Comparison of ENCODE assay signal across 8 cellular contexts in the genomic region with DNA sequence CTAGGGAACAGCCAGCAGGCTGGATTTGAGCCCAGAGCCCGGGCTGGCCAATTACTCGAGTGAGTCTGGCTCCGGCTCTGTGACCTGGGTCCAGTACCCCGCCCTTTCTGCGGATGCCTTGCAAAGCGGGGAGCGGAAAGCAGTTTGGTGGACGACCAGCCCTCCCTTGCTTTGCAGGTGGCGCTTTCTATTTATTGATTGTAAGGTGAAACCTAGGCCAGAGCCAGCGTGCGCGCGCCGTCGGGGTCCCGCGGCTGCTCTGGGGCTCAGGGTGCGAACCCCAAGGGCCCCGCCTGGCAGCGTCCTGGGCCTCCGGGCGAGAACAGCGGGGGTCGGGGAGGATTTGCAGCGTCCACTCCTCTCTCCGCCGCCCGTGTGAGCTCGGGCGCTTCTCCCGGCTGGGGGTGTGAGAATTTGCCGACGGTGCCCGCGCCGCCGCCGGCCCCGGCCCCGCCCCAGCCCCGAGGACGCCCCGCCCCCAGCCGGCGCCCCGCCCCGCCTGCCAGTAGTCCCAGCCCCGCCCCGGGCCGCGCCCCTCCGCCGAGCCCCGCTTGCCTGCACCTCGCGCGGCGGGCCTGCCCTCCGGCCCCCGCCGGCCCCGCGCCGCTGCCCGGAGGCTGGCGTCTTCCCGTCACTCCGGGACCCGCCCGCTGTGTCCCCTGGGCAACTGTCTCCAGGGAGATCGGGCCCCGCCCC. TPM values are rescaled to one million over a fixed set of nuclear protein-coding genes. Genes with fewer than 3 reads are reported as not detected.
DNase-seq lines count a peak whose midpoint lies in the region; ATAC-seq and TF ChIP-seq lines count a peak whose summit lies in the region.

No MANE protein-coding gene starts in this region.

- peak; percentile 74 for DNase-seq in NCI-H2227 treated with DMSO at 0.1 percent for 48 hours (lab: John Stamatoyannopoulos, UW)
- peak; percentile 87 for DNase-seq in activated CD8-positive, alpha-beta T cell treated with anti-CD3 and anti-CD28 coated beads, Interleukin-2, amount 10 ng/mL, durations not matched to agents 7 days and 5 days
- peak; percentile 76 for DNase-seq in effector CD8-positive, alpha-beta T cell (lab: John Stamatoyannopoulos, UW)
- peak; percentile 76 to 80 for DNase-seq in memory B cell (ENCODE audit: low spot score in 2 of 2)
- peak; percentile 75 for DNase-seq in stimulated activated CD8-positive, alpha-beta memory T cell treated with anti-CD3 and anti-CD28 coated beads, Interleukin-12 subunit alpha, Interleukin-12 subunit beta, amount 100 ng/mL, for 1 hour (ENCODE audit: low read depth)
- DNase-seq in cortex of kidney (lab: John Stamatoyannopoulos, UW), result no peak

- H3K9me3 Mint-ChIP-seq in activated CD8-positive, alpha-beta T cell treated with anti-CD3 and anti-CD28 coated beads, Interleukin-2, amount 10 ng/mL, durations not matched to agents 7 days and 5 days (ENCODE audit: insufficient read depth), result no peaks in the 10 kb centered on the region
- no peaks in the 10 kb centered on the region for H3K9me3 Mint-ChIP-seq in memory B cell

- H3K4me1 Mint-ChIP-seq in activated CD8-positive, alpha-beta T cell treated with anti-CD3 and anti-CD28 coated beads, Interleukin-2, amount 10 ng/mL, durations not matched to agents 7 days and 5 days (ENCODE audit: low read depth), result peaks cover 73% of the 10 kb centered on the region
- H3K4me1 Mint-ChIP-seq in memory B cell, result peaks cover 43% of the 10 kb centered on the region

- peaks cover 62% of the 10 kb centered on the region for H3K36me3 Mint-ChIP-seq in activated CD8-positive, alpha-beta T cell treated with anti-CD3 and anti-CD28 coated beads, Interleukin-2, amount 10 ng/mL, durations not matched to agents 7 days and 5 days (ENCODE audit: low read depth)
- H3K36me3 Mint-ChIP-seq in memory B cell, result peaks cover 8% of the 10 kb centered on the region

- peak; percentile 23 for TF ChIP-seq POLR2A in GM15510 (IDR thresholded peaks at IDR 0.05; ENCODE audit: borderline replicate concordance, extremely low read depth, insufficient read length)

- H3K27ac Mint-ChIP-seq in activated CD8-positive, alpha-beta T cell treated with anti-CD3 and anti-CD28 coated beads, Interleukin-2, amount 10 ng/mL, durations not matched to agents 7 days and 5 days, result peak overlapping the region; percentile 76
- H3K27ac Mint-ChIP-seq in memory B cell, result no peak overlapping the region

- POLR2A ChIA-PET in activated CD8-positive, alpha-beta T cell treated with anti-CD3 and anti-CD28 coated beads, Interleukin-2, amount 10 ng/mL, durations not matched to agents 7 days and 5 days (lab: Charles Lee), result interaction anchor here (0.6 to 8.8 kb wide), 4 partner anchors 13 to 60 kb away, joined by 3 to 72 read pairs (median 13); partner anchors contain the start of gene PIK3CD

- CTCF ChIA-PET in activated CD8-positive, alpha-beta T cell treated with anti-CD3 and anti-CD28 coated beads, Interleukin-2, amount 10 ng/mL, durations not matched to agents 7 days and 5 days (lab: Charles Lee), result interaction anchor here (0.9 to 7.4 kb wide), 9 partner anchors 14 to 180 kb away, joined by 3 to 72 read pairs (median 5); partner anchors contain the start of gene PIK3CD

- no peaks in the 10 kb centered on the region for H3K27me3 Mint-ChIP-seq in activated CD8-positive, alpha-beta T cell treated with anti-CD3 and anti-CD28 coated beads, Interleukin-2, amount 10 ng/mL, durations not matched to agents 7 days and 5 days (ENCODE audit: low read depth)
- H3K27me3 Mint-ChIP-seq in memory B cell, result no peaks in the 10 kb centered on the region

- peak overlapping the region; percentile 78 for H3K4me3 Mint-ChIP-seq in activated CD8-positive, alpha-beta T cell treated with anti-CD3 and anti-CD28 coated beads, Interleukin-2, amount 10 ng/mL, durations not matched to agents 7 days and 5 days
- H3K4me3 Mint-ChIP-seq in memory B cell, result peak overlapping the region; percentile 80

- ATAC-seq in HG02870 (IDR thresholded peaks at IDR 0.05; ENCODE audit: unreplicated experiment) (peak; percentile 38), memory B cell (ENCODE audit: low read depth) (peak; percentile 85)
- peak; percentile 79 for ATAC-seq in activated CD8-positive, alpha-beta T cell treated with anti-CD3 and anti-CD28 coated beads, Interleukin-2, amount 10 ng/mL, durations not matched to agents 7 days and 5 days

RNA-seq across cellular contexts. Expression of gene PIK3CD, which starts 37.6 kb away (rescaled TPM):
- 100 to 1,000 TPM; 283 to 285 TPM for total RNA-seq in activated CD8-positive, alpha-beta T cell treated with anti-CD3 and anti-CD28 coated beads, Interleukin-2, amount 10 ng/mL, durations not matched to agents 7 days and 5 days
